Comparison of ENCODE assay signal across 17 cellular contexts in genomic region chr17:47872019-47872650, GRCh38. TPM values are rescaled to one million over a fixed set of nuclear protein-coding genes. Genes with fewer than 3 reads are reported as not detected.
DNase-seq lines count a peak whose midpoint lies in the region; ATAC-seq and TF ChIP-seq lines count a peak whose summit lies in the region.
"Had no signal": no experiment of that assay in that cellular context is flagged by ENCODE, and none has a peak within 500 bp of the region (broad histone marks: within the 10 kb centered on the region; RNA-seq: fewer than 3 reads in every experiment).

No MANE protein-coding gene starts in this region.

- peak; percentile 27 for DNase-seq in NCI-H1436 (lab: John Stamatoyannopoulos, UW)
- no peak for DNase-seq in NCI-H1436 treated with DMSO at 0.1 percent for 48 hours (lab: John Stamatoyannopoulos, UW)
- DNase-seq in breast epithelium (ENCODE audit: low spot score in 2 of 2): peak in 1 of 2 donors; percentile 68
- peak; percentile 33 for DNase-seq in spleen
- no peak for DNase-seq in head of caudate nucleus
- DNase-seq in activated CD8-positive, alpha-beta memory T cell treated with anti-CD3 and anti-CD28 coated beads, Interleukin-2, amount 50 U/mL, for 48 hours: no peak
- DNase-seq: activated CD4-positive, alpha-beta memory T cell treated with anti-CD3 and anti-CD28 coated beads for 36 hours; CD4-positive, alpha-beta T cell; dermis blood vessel endothelial cell; KG1; NCI-H187; NCI-H82; SHP77 had no signal

- peak overlapping the region in 2 of 3 donors; percentile 41 to 59 for H3K4me3 ChIP-seq in breast epithelium
- H3K4me3 ChIP-seq in iPS-20b (ENCODE audit: low read length): peak overlapping the region; percentile 62
- H3K4me3 ChIP-seq in spleen: no peak overlapping the region
- H3K4me3 ChIP-seq: ascending aorta had no signal

- peaks cover 0 to 3% of the 10 kb centered on the region in 2 donors for H3K27me3 ChIP-seq in breast epithelium
- peaks cover 75% of the 10 kb centered on the region for H3K27me3 ChIP-seq in iPS-20b (ENCODE audit: insufficient read depth, low read length)
- H3K27me3 ChIP-seq in spleen (replicated peaks in 1 of 7): peaks cover 0 to 80% (median 17%) of the 10 kb centered on the region in 7 donors

- peak overlapping the region; percentile 39; the same call in 1 of the 2 replicates for H3K9ac ChIP-seq in iPS-20b (ENCODE audit: low read depth, low read length)

- no peak for ATAC-seq in HG03520 (IDR thresholded peaks at IDR 0.05; ENCODE audit: unreplicated experiment)

- H3K27ac ChIP-seq in breast epithelium (peak overlapping the region; percentile 69 to 74), iPS-20b (ENCODE audit: low read length) (no peak overlapping the region), spleen (no peak overlapping the region)
- H3K27ac ChIP-seq: 22Rv1, ascending aorta had no signal

- no peaks in the 10 kb centered on the region for H3K36me3 ChIP-seq in breast epithelium
- no peaks in the 10 kb centered on the region for H3K36me3 ChIP-seq in iPS-20b (ENCODE audit: insufficient read depth, low read depth, low read length)
- H3K36me3 ChIP-seq in spleen: no peaks in the 10 kb centered on the region
- H3K36me3 ChIP-seq: ascending aorta had no signal

- TF ChIP-seq POLR2A in breast epithelium (IDR thresholded peaks at IDR 0.05) (no peak), spleen (IDR thresholded peaks at IDR 0.05) (no peak)

- no peaks in the 10 kb centered on the region for H3K9me3 ChIP-seq in breast epithelium
- no peaks in the 10 kb centered on the region for H3K9me3 ChIP-seq in iPS-20b (ENCODE audit: insufficient read depth, low read depth, low read length)
- H3K9me3 ChIP-seq in spleen: no peaks in the 10 kb centered on the region
- H3K9me3 ChIP-seq: ascending aorta had no signal

- H3K4me1 ChIP-seq in breast epithelium: peaks cover 5 to 17% of the 10 kb centered on the region in 2 donors
- H3K4me1 ChIP-seq in iPS-20b (ENCODE audit: insufficient read depth, low read length): peaks cover 18% of the 10 kb centered on the region; the same call in 1 of the 2 replicates
- peaks cover 0 to 10% (median 0%) of the 10 kb centered on the region in 6 donors for H3K4me1 ChIP-seq in spleen

- intact Hi-C loops in breast epithelium (cut with DNase I; ENCODE audit: low total_unique reads) (no loop called here), spleen (cut with DNase I; ENCODE audit: low total_unique reads) (no loop called here), head of caudate nucleus (cut with DNase I) (no loop called here)

- 25 to 57% (median 36%) methylated on average over 28 to 29 of the region's 29 CpGs for WGBS in spleen, 5 donors

- no peak for TF ChIP-seq CTCF in breast epithelium (IDR thresholded peaks at IDR 0.05)
- no peak for TF ChIP-seq CTCF in spleen (IDR thresholded peaks at IDR 0.05 in 8 of 11, conservative IDR thresholded peaks at IDR 0.05 in 3 of 11)

RNA-seq across cellular contexts. Expression of gene SP6, which starts 21.2 kb away (rescaled TPM):
- total RNA-seq in breast epithelium (1 to 10 TPM in 2 of 3 donors, under 1 TPM in 1; 0.48 to 5.3 (median 3.6) TPM), spleen (1 to 10 TPM in 5 of 7 donors, under 1 TPM in 2; 0.19 to 3.0 (median 2.0) TPM)
- under 1 TPM; 0.11 to 0.90 (median 0.27) TPM for polyA plus RNA-seq in spleen

RNA-seq across cellular contexts. Expression of gene SP2, which starts 23.9 kb away (rescaled TPM):
- total RNA-seq in breast epithelium (1 to 10 TPM; 4.6 to 9.8 (median 5.6) TPM), spleen (10 to 100 TPM; 11.9 to 22.6 (median 18.2) TPM)
- 10 to 100 TPM in 1 of 3 donors, 1 to 10 TPM in 2; 4.5 to 10.7 (median 5.5) TPM for polyA plus RNA-seq in spleen

RNA-seq across cellular contexts. Expression of gene SCRN2, which starts 31.1 kb away (rescaled TPM):
- total RNA-seq in breast epithelium (100 to 1,000 TPM in 1 of 3 donors, 10 to 100 TPM in 2; 49.2 to 108 (median 54.9) TPM), spleen (10 to 100 TPM; 37.5 to 59.4 (median 49.0) TPM)
- 10 to 100 TPM; 38.9 to 58.0 (median 50.4) TPM for polyA plus RNA-seq in spleen

RNA-seq across cellular contexts. Expression of gene LRRC46, which starts 40.7 kb away (rescaled TPM):
- total RNA-seq in breast epithelium (under 1 TPM; 0.16 to 0.59 (median 0.33) TPM), spleen (1 to 10 TPM in 3 of 7 donors, under 1 TPM in 4; 0.42 to 1.3 (median 0.66) TPM)
- polyA plus RNA-seq in spleen: 1 to 10 TPM; 1.0 to 1.4 (median 1.2) TPM
- total RNA-seq: ascending aorta, dermis blood vessel endothelial cell had no signal

RNA-seq across cellular contexts. Expression of gene MRPL10, which starts 40.8 kb away (rescaled TPM):
- total RNA-seq in breast epithelium (10 to 100 TPM; 35.0 to 43.5 (median 36.7) TPM), spleen (10 to 100 TPM; 24.4 to 46.1 (median 32.2) TPM)
- 10 to 100 TPM; 27.2 to 42.3 (median 36.2) TPM for polyA plus RNA-seq in spleen

Comparison
In these comparisons a context has a peak if more than half of its experiments do, and no peak if none do; other contexts are left out.
1. DNase-seq: peak in NCI-H1436 (single experiment) and spleen (single experiment); none in NCI-H1436 treated with DMSO at 0.1 percent for 48 hours (single experiment), head of caudate nucleus (0 of 42) and activated CD8-positive, alpha-beta memory T cell treated with anti-CD3 and anti-CD28 coated beads, Interleukin-2, amount 50 U/mL, for 48 hours (single experiment).
2. H3K27ac ChIP-seq: peak in breast epithelium (2 of 2); none in iPS-20b (single experiment) and spleen (0 of 8).
3. H3K4me3 ChIP-seq: peak in breast epithelium (2 of 3) and iPS-20b (single experiment); none in spleen (0 of 8).